In genomic region chr15:94168250-94168649, GRCh38 we compare ENCODE assay signal across 10 cellular contexts.
DNase-seq lines count a peak whose midpoint lies in the region; ATAC-seq and TF ChIP-seq lines count a peak whose summit lies in the region.
"Had no signal": no experiment of that assay in that cellular context is flagged by ENCODE, and none has a peak within 500 bp of the region (broad histone marks: within the 10 kb centered on the region; RNA-seq: fewer than 3 reads in every experiment).

No MANE protein-coding gene starts in this region.

- no peak overlapping the region for H3K4me3 Mint-ChIP-seq in glutamatergic neuron (ENCODE audit: unreplicated experiment)

- DNase-seq in BJ (ENCODE audit: low read depth): no peak
- no peak for DNase-seq in GM12865 (ENCODE audit: low read depth)
- DNase-seq in PC-3: peak; percentile 16
- no peak for DNase-seq in glutamatergic neuron
- DNase-seq in LoVo (ENCODE audit: low spot score): no peak
- DNase-seq in NCI-H128 (lab: John Stamatoyannopoulos, UW; ENCODE audit: unreplicated experiment): no peak
- DNase-seq in posterior vena cava (ENCODE audit: low spot score): no peak
- DNase-seq in spleen: no peak
- DNase-seq: EL, NCI-H1092 treated with DMSO at 0.1 percent for 48 hours had no signal

- 88 to 96% (median 90%) methylated on average over 8 of the region's 8 CpGs for WGBS in spleen, 5 donors

- BruUV-seq in PC-3 (replicated peaks; lab: Mats Ljungman, UMichigan): no TSS peak

- H3K27ac ChIP-seq in PC-3 (ENCODE audit: low read length) (no peak overlapping the region), spleen (no peak overlapping the region)

- no peak overlapping the region for H3K4me3 ChIP-seq in BJ (ENCODE audit: low read depth, low read length)
- no peak overlapping the region for H3K4me3 ChIP-seq in GM12865 (ENCODE audit: low read depth, low read length)
- H3K4me3 ChIP-seq in PC-3 (ENCODE audit: low read length): no peak overlapping the region
- no peak overlapping the region for H3K4me3 ChIP-seq in spleen

- H3K27me3 ChIP-seq in BJ (ENCODE audit: control insufficient read depth, insufficient read depth, low read length) (no peaks in the 10 kb centered on the region), PC-3 (ENCODE audit: low read length) (no peaks in the 10 kb centered on the region), spleen (replicated peaks in 1 of 7) (no peaks in the 10 kb centered on the region)

- no peak for TF ChIP-seq POLR2A in spleen (IDR thresholded peaks at IDR 0.05)

- CTCF ChIA-PET in BJ (lab: Yijun Ruan, JAX): interaction anchor here (0.9 to 12.2 kb wide), 3 partner anchors 13 to 155 kb away, joined by 3 to 336 read pairs (median 4); no protein-coding TSS in a partner anchor
- CTCF ChIA-PET in PC-3 (lab: Charles Lee): no interaction called here

- H3F3A ChIP-seq in PC-3 (ENCODE audit: low read length, unreplicated experiment): no peaks in the 10 kb centered on the region

- no peaks in the 10 kb centered on the region for H3K4me1 Mint-ChIP-seq in glutamatergic neuron (ENCODE audit: low read depth, unreplicated experiment)

- no peak overlapping the region for H3K27ac Mint-ChIP-seq in glutamatergic neuron (ENCODE audit: unreplicated experiment)

- POLR2A ChIA-PET in BJ (lab: Charles Lee): no interaction called here
- POLR2A ChIA-PET in PC-3 (lab: Charles Lee; ENCODE audit: unreplicated experiment): no interaction called here

- no peak overlapping the region for H3K9ac ChIP-seq in PC-3 (ENCODE audit: low read length)

- no peak for ATAC-seq in PC-3

- TF ChIP-seq CTCF in BJ (IDR thresholded peaks at IDR 0.05; ENCODE audit: insufficient read depth, low read depth, low read length): peak; percentile 19; the same call in 1 of the 2 replicates
- peak; percentile 25 for TF ChIP-seq CTCF in GM12865 (IDR thresholded peaks at IDR 0.05; ENCODE audit: insufficient read depth, low read depth, low read length, missing control alignments)
- TF ChIP-seq CTCF in PC-3 (conservative IDR thresholded peaks at IDR 0.05; ENCODE audit: low read depth, low read length): peak; percentile 64
- TF ChIP-seq CTCF in glutamatergic neuron (IDR thresholded peaks at IDR 0.05; ENCODE audit: partially characterized antibody, unreplicated experiment): peak; percentile 20
- peak in 5 of 11 experiments; percentile 30 to 44 (median 35) for TF ChIP-seq CTCF in spleen (IDR thresholded peaks at IDR 0.05 in 8 of 11, conservative IDR thresholded peaks at IDR 0.05 in 3 of 11)

- H3K9me3 Mint-ChIP-seq in glutamatergic neuron (ENCODE audit: unreplicated experiment): no peaks in the 10 kb centered on the region

- H3K36me3 ChIP-seq in BJ (ENCODE audit: control insufficient read depth, insufficient read depth, low read length) (no peaks in the 10 kb centered on the region), PC-3 (ENCODE audit: low read depth, low read length) (no peaks in the 10 kb centered on the region), spleen (no peaks in the 10 kb centered on the region)

- no peaks in the 10 kb centered on the region for H3K9me3 ChIP-seq in PC-3 (ENCODE audit: low read length)
- no peaks in the 10 kb centered on the region for H3K9me3 ChIP-seq in spleen

- H3K9me2 ChIP-seq in PC-3 (replicated peaks; ENCODE audit: low read length): no peaks in the 10 kb centered on the region

- peaks cover 2% of the 10 kb centered on the region for H3K27me3 Mint-ChIP-seq in glutamatergic neuron (ENCODE audit: unreplicated experiment)

- no peaks in the 10 kb centered on the region for H3K79me2 ChIP-seq in PC-3 (ENCODE audit: low read length)

- intact Hi-C loops in PC-3 (cut with micrococcal nuclease) (no loop called here), posterior vena cava (cut with DNase I) (loop anchor here in 1 of 2 donors (10.0 kb wide), 1 partner anchor 147 kb away; no protein-coding TSS in a partner anchor), spleen (cut with DNase I; ENCODE audit: low total_unique reads) (no loop called here)

- no peaks in the 10 kb centered on the region for H3K36me3 Mint-ChIP-seq in glutamatergic neuron (ENCODE audit: unreplicated experiment)

- H3K4me1 ChIP-seq in PC-3 (ENCODE audit: insufficient read depth, low read length): no peaks in the 10 kb centered on the region
- H3K4me1 ChIP-seq in spleen: peaks cover 0 to 17% (median 2%) of the 10 kb centered on the region in 6 donors

- H4K20me1 ChIP-seq in PC-3 (ENCODE audit: low read length): no peaks in the 10 kb centered on the region

- H2AFZ ChIP-seq in PC-3 (ENCODE audit: low read length): no peak overlapping the region

- H3K4me2 ChIP-seq in PC-3 (ENCODE audit: low read length): no peak overlapping the region
